In genomic region chr6:143333749-143334520, GRCh38 we compare ENCODE assay signal across 17 cellular contexts.
A peak's percentile ranks its signal among the peaks of the same experiment; 100 is the strongest.
DNase-seq lines count a peak whose midpoint lies in the region; ATAC-seq and TF ChIP-seq lines count a peak whose summit lies in the region.
"Had no signal": no experiment of that assay in that cellular context is flagged by ENCODE, and none has a peak within 500 bp of the region (broad histone marks: within the 10 kb centered on the region; RNA-seq: fewer than 3 reads in every experiment).

No MANE protein-coding gene starts in this region.

- H3K4me3 Mint-ChIP-seq in MCF 10A (ENCODE audit: unreplicated experiment) = peak overlapping the region; percentile 71
- H3K4me3 Mint-ChIP-seq: T-helper 1 cell treated with Interleukin-12 subunit alpha and Interleukin-12 subunit beta and Interleukin-4 antibody, amounts not matched to agents 30 μg/mL and 1 μg/mL, for 36 hours had no signal

- H3K27me3 ChIP-seq in breast epithelium = no peaks in the 10 kb centered on the region
- H3K27me3 ChIP-seq in PC-9 (ENCODE audit: insufficient read depth, low read depth) = no peaks in the 10 kb centered on the region
- no peaks in the 10 kb centered on the region for H3K27me3 ChIP-seq in tibial artery
- H3K27me3 ChIP-seq: ascending aorta, esophagus muscularis mucosa, vagina had no signal

- H3F3A ChIP-seq in PC-9 (ENCODE audit: insufficient read depth, low read depth) = peaks cover 25% of the 10 kb centered on the region

- peak overlapping the region; percentile 99 for H3K27ac Mint-ChIP-seq in MCF 10A (ENCODE audit: low read depth, unreplicated experiment)
- H3K27ac Mint-ChIP-seq: T-helper 1 cell treated with Interleukin-12 subunit alpha and Interleukin-12 subunit beta and Interleukin-4 antibody, amounts not matched to agents 30 μg/mL and 1 μg/mL, for 36 hours had no signal

- DNase-seq in MCF 10A (ENCODE audit: unreplicated experiment) = peak; percentile 66
- no peak for DNase-seq in breast epithelium (ENCODE audit: low spot score in 2 of 2)
- DNase-seq in PC-9 = no peak
- peak; percentile 26 for DNase-seq in stimulated activated CD8-positive, alpha-beta memory T cell treated with anti-CD3 and anti-CD28 coated beads, Interleukin-4, amount 100 ng/mL, for 48 hours
- no peak for DNase-seq in DMS114 treated with DMSO at 0.1 percent for 48 hours (lab: John Stamatoyannopoulos, UW; ENCODE audit: unreplicated experiment)
- DNase-seq in tibial artery = no peak
- DNase-seq: activated naive CD4-positive, alpha-beta T cell treated with anti-CD3 and anti-CD28 coated beads, Interleukin-2, amount 50 U/mL, for 16 hours; effector CD8-positive, alpha-beta T cell; lower lobe of right lung; NCI-H2171; NCI-H524 had no signal

- H2AFZ ChIP-seq in PC-9 = no peak overlapping the region

- CTCF ChIA-PET in MCF 10A (lab: Yijun Ruan, JAX) (interaction anchor here (0.5 to 2.3 kb wide), 17 partner anchors 9 to 1187 kb away, joined by 3 to 12 read pairs (median 4); partner anchors contain the start of genes NMBR and VTA1), PC-9 (lab: Charles Lee) (no interaction called here)

- POLR2A ChIA-PET in MCF 10A (lab: Yijun Ruan, JAX) = interaction anchor here (0.6 to 13.4 kb wide), 32 partner anchors 7 to 791 kb away, joined by 3 to 402 read pairs (median 6); partner anchors contain the start of genes ADAT2, AIG1, HIVEP2 and PEX3
- POLR2A ChIA-PET in PC-9 (lab: Charles Lee; ENCODE audit: unreplicated experiment) = interaction anchor here (0.7 kb wide), 1 partner anchor 115 kb away, joined by 3 read pairs; no protein-coding TSS in a partner anchor

- TSS peak; percentile 1 for BruUV-seq in MCF 10A (replicated peaks; lab: Mats Ljungman, UMichigan)
- BruUV-seq in PC-9 (replicated peaks; lab: Mats Ljungman, UMichigan) = TSS peak; percentile 55

- no peaks in the 10 kb centered on the region for H3K4me1 ChIP-seq in breast epithelium
- peaks cover 44% of the 10 kb centered on the region for H3K4me1 ChIP-seq in PC-9 (replicated peaks; ENCODE audit: insufficient read depth)
- H3K4me1 ChIP-seq in tibial artery = no peaks in the 10 kb centered on the region
- H3K4me1 ChIP-seq: ascending aorta, esophagus muscularis mucosa, lower lobe of right lung had no signal

- H3K4me3 ChIP-seq in breast epithelium (no peak overlapping the region), PC-9 (no peak overlapping the region), tibial artery (no peak overlapping the region)
- H3K4me3 ChIP-seq: ascending aorta, esophagus muscularis mucosa, lower lobe of right lung, vagina had no signal

- intact Hi-C loops in MCF 10A (cut with micrococcal nuclease) (no loop called here), breast epithelium (cut with DNase I; ENCODE audit: low total_unique reads) (no loop called here), PC-9 (cut with micrococcal nuclease; ENCODE audit: unreplicated experiment) (loop anchor here (5.0 to 10.0 kb wide), 3 partner anchors 91 to 387 kb away; partner anchors contain the start of genes AIG1 and HIVEP2), tibial artery (cut with DNase I; ENCODE audit: low total_unique reads) (no loop called here)

- H3K36me3 ChIP-seq in breast epithelium (no peaks in the 10 kb centered on the region), PC-9 (ENCODE audit: low read depth) (peaks cover 16% of the 10 kb centered on the region), tibial artery (peaks cover 0 to 23% (median 0%) of the 10 kb centered on the region in 3 donors)
- H3K36me3 ChIP-seq: lower lobe of right lung, vagina had no signal

- H3K9me3 ChIP-seq in breast epithelium (no peaks in the 10 kb centered on the region), PC-9 (ENCODE audit: insufficient read depth, low read depth) (no peaks in the 10 kb centered on the region; the same call in 1 of the 2 replicates), tibial artery (no peaks in the 10 kb centered on the region)
- H3K9me3 ChIP-seq: ascending aorta, esophagus muscularis mucosa, lower lobe of right lung, vagina had no signal

- H3K27ac ChIP-seq in breast epithelium (no peak overlapping the region), PC-9 (no peak overlapping the region), tibial artery (no peak overlapping the region)
- H3K27ac ChIP-seq: ascending aorta, esophagus muscularis mucosa, lower lobe of right lung, vagina had no signal

- TF ChIP-seq CTCF in MCF 10A (IDR thresholded peaks at IDR 0.05; ENCODE audit: unreplicated experiment) (no peak), breast epithelium (IDR thresholded peaks at IDR 0.05) (no peak), PC-9 (conservative IDR thresholded peaks at IDR 0.05) (no peak), tibial artery (IDR thresholded peaks at IDR 0.05) (no peak)

- peaks cover 41% of the 10 kb centered on the region for H3K36me3 Mint-ChIP-seq in MCF 10A (ENCODE audit: insufficient read depth, unreplicated experiment)

- no peaks in the 10 kb centered on the region for H3K27me3 Mint-ChIP-seq in MCF 10A (ENCODE audit: insufficient read depth, unreplicated experiment)

- H3K4me1 Mint-ChIP-seq in MCF 10A (ENCODE audit: insufficient read depth, unreplicated experiment) = peaks cover 52% of the 10 kb centered on the region

- H3K4me2 ChIP-seq in PC-9 = no peak overlapping the region

- ATAC-seq in esophagus mucosa = peak; percentile 60
- ATAC-seq: HCT116, lower lobe of right lung had no signal

- H3K9me2 ChIP-seq in PC-9 (ENCODE audit: insufficient read depth) = no peaks in the 10 kb centered on the region

- H4K20me1 ChIP-seq in PC-9 (ENCODE audit: insufficient read depth) = no peaks in the 10 kb centered on the region

- no peaks in the 10 kb centered on the region for H3K79me2 ChIP-seq in PC-9 (ENCODE audit: low read depth)

- peaks cover 13% of the 10 kb centered on the region for H3K9me3 Mint-ChIP-seq in MCF 10A (ENCODE audit: unreplicated experiment)

- TF ChIP-seq POLR2A in breast epithelium (IDR thresholded peaks at IDR 0.05) = no peak

Comparison
In these comparisons a context has a peak if more than half of its experiments do, and no peak if none do; other contexts are left out.
1. DNase-seq: peak in MCF 10A (single experiment) and stimulated activated CD8-positive, alpha-beta memory T cell treated with anti-CD3 and anti-CD28 coated beads, Interleukin-4, amount 100 ng/mL, for 48 hours (single experiment); none in breast epithelium (0 of 2), PC-9 (0 of 2), DMS114 treated with DMSO at 0.1 percent for 48 hours (single experiment) and tibial artery (0 of 2).